ENCODE assay signal across 23 cellular contexts in genomic region chr6:168546173-168546572, GRCh38.
DNase-seq lines count a peak whose midpoint lies in the region; ATAC-seq, FAIRE-seq and TF ChIP-seq lines count a peak whose summit lies in the region.
"Had no signal": no experiment of that assay in that cellular context is flagged by ENCODE, and none has a peak within 500 bp of the region (broad histone marks: within the 10 kb centered on the region; RNA-seq: fewer than 3 reads in every experiment).

No MANE protein-coding gene starts in this region.

- peaks cover 3 to 4% of the 10 kb centered on the region in 2 donors for H3K27me3 Mint-ChIP-seq in T-cell
- H3K27me3 Mint-ChIP-seq: activated CD4-positive, alpha-beta memory T cell treated with anti-CD3 and anti-CD28 coated beads for 36 hours; CD4-positive, CD25-positive, alpha-beta regulatory T cell had no signal

- H3K36me3 ChIP-seq in RWPE2 (ENCODE audit: low read depth) (no peaks in the 10 kb centered on the region), gastrocnemius medialis (no peaks in the 10 kb centered on the region), urinary bladder (ENCODE audit: insufficient read depth) (no peaks in the 10 kb centered on the region)

- TF ChIP-seq CTCF in RWPE2 (IDR thresholded peaks at IDR 0.05; ENCODE audit: poor library complexity, severe bottlenecking): no peak
- no peak for TF ChIP-seq CTCF in foreskin keratinocyte (conservative IDR thresholded peaks at IDR 0.05)
- no peak for TF ChIP-seq CTCF in gastrocnemius medialis (IDR thresholded peaks at IDR 0.05 in 4 of 5, conservative IDR thresholded peaks at IDR 0.05 in 1 of 5)
- TF ChIP-seq CTCF in D721Med (IDR thresholded peaks at IDR 0.05; ENCODE audit: insufficient read depth, missing control alignments): no peak

- POLR2A ChIA-PET in T-cell (lab: Charles Lee): no interaction called here

- no peak overlapping the region for H3K27ac ChIP-seq in RWPE2 (ENCODE audit: poor library complexity, severe bottlenecking)
- H3K27ac ChIP-seq in foreskin keratinocyte: no peak overlapping the region
- H3K27ac ChIP-seq in gastrocnemius medialis: peak overlapping the region; percentile 36 to 51 (median 42)
- peak overlapping the region; percentile 33 for H3K27ac ChIP-seq in urinary bladder (ENCODE audit: low read depth)

- no peak for TF ChIP-seq POLR2A in gastrocnemius medialis (IDR thresholded peaks at IDR 0.05)

- H3K9me3 ChIP-seq in RWPE2 (ENCODE audit: severe bottlenecking) (no peaks in the 10 kb centered on the region), gastrocnemius medialis (no peaks in the 10 kb centered on the region)

- intact Hi-C loops in gastrocnemius medialis (cut with DNase I; ENCODE audit: low total_unique reads): no loop called here

- no peak overlapping the region for H3K27ac Mint-ChIP-seq in T-cell
- H3K27ac Mint-ChIP-seq: activated CD4-positive, alpha-beta memory T cell treated with anti-CD3 and anti-CD28 coated beads for 36 hours; CD4-positive, CD25-positive, alpha-beta regulatory T cell; effector memory CD8-positive, alpha-beta T cell; GM23338; HFFc6 had no signal

- ATAC-seq in RWPE2 (ENCODE audit: low read depth) (0 out of 3 replicates have a peak, but pooled peaks have one; percentile 36), foreskin keratinocyte (peak; percentile 37), gastrocnemius medialis (peak; percentile 63 to 78), T-cell (replicated peaks in 1 of 4) (no peak)
- ATAC-seq: activated CD4-positive, CD25-positive, alpha-beta regulatory T cell treated with anti-CD3 and anti-CD28 coated beads, Interleukin-2, amount 50 U/mL, for 24 hours; effector memory CD8-positive, alpha-beta T cell; GM23338 had no signal

- H3K36me3 Mint-ChIP-seq in T-cell: no peaks in the 10 kb centered on the region
- H3K36me3 Mint-ChIP-seq: activated CD4-positive, alpha-beta memory T cell treated with anti-CD3 and anti-CD28 coated beads for 36 hours; CD4-positive, CD25-positive, alpha-beta regulatory T cell had no signal

- in situ Hi-C loops in gastrocnemius medialis (cut with MboI; ENCODE audit: low sequenced_read_pairs in 4 of 4): no loop called here

- H3K4me3 Mint-ChIP-seq in T-cell: no peak overlapping the region
- H3K4me3 Mint-ChIP-seq: activated CD4-positive, alpha-beta memory T cell treated with anti-CD3 and anti-CD28 coated beads for 36 hours; CD4-positive, CD25-positive, alpha-beta regulatory T cell; effector memory CD8-positive, alpha-beta T cell; GM23338; HFFc6; neural crest cell had no signal

- no peaks in the 10 kb centered on the region for H3K4me1 Mint-ChIP-seq in T-cell
- H3K4me1 Mint-ChIP-seq: CD4-positive, CD25-positive, alpha-beta regulatory T cell had no signal

- CTCF ChIA-PET in T-cell (lab: Charles Lee): no interaction called here

- H3K4me1 ChIP-seq in RWPE2 (ENCODE audit: insufficient read depth, poor library complexity, severe bottlenecking): no peaks in the 10 kb centered on the region
- no peaks in the 10 kb centered on the region for H3K4me1 ChIP-seq in foreskin keratinocyte
- peaks cover 8 to 16% of the 10 kb centered on the region in 2 donors for H3K4me1 ChIP-seq in gastrocnemius medialis
- no peaks in the 10 kb centered on the region for H3K4me1 ChIP-seq in urinary bladder (ENCODE audit: insufficient read depth)

- H3K9me3 Mint-ChIP-seq in T-cell: peaks cover 0 to 4% (median 0%) of the 10 kb centered on the region in 3 donors
- H3K9me3 Mint-ChIP-seq: activated CD4-positive, alpha-beta memory T cell treated with anti-CD3 and anti-CD28 coated beads for 36 hours; effector memory CD8-positive, alpha-beta T cell; GM23338; neural crest cell had no signal

- H3K4me3 ChIP-seq in RWPE2 (ENCODE audit: severe bottlenecking) (no peak overlapping the region), gastrocnemius medialis (no peak overlapping the region), urinary bladder (ENCODE audit: low read depth, low read length) (no peak overlapping the region)
- H3K4me3 ChIP-seq: GM23338, K562 had no signal

- no peak for DNase-seq in RWPE2 (ENCODE audit: low spot score)
- DNase-seq in foreskin keratinocyte: no peak
- DNase-seq in gastrocnemius medialis: peak in 1 of 2 donors; percentile 52
- no peak for DNase-seq in T-cell
- no peak for DNase-seq in HUDEP-2 (lab: John Stamatoyannopoulos, UW; ENCODE audit: unreplicated experiment in 76 of 76)
- no peak for DNase-seq in D721Med (ENCODE audit: insufficient read length, low spot score)
- DNase-seq: activated CD4-positive, alpha-beta memory T cell treated with anti-CD3 and anti-CD28 coated beads for 36 hours; activated effector memory CD4-positive, alpha-beta T cell treated with anti-CD3 and anti-CD28 coated beads, Interleukin-2, amount 50 U/mL, for 16 hours; CD4-positive, CD25-positive, alpha-beta regulatory T cell; effector memory CD8-positive, alpha-beta T cell; HFFc6; NCI-H2081; NCI-H446; NCI-H82; SHP77 treated with DMSO at 0.1 percent for 48 hours; stimulated activated CD8-positive, alpha-beta memory T cell treated with anti-CD3 and anti-CD28 coated beads, Interleukin-4, amount 100 ng/mL, for 48 hours had no signal

- H3K27me3 ChIP-seq in RWPE2 (ENCODE audit: insufficient read depth, poor library complexity, severe bottlenecking): no peaks in the 10 kb centered on the region
- no peaks in the 10 kb centered on the region for H3K27me3 ChIP-seq in foreskin keratinocyte
- H3K27me3 ChIP-seq in gastrocnemius medialis: no peaks in the 10 kb centered on the region

- 95% methylated on average over 5 of the region's 5 CpGs for WGBS in urinary bladder

- FAIRE-seq in D721Med (lab: Jason Lieb, UNC): no peak
- FAIRE-seq: K562, keratinocyte, TTC549 had no signal

Comparison
In these comparisons a context has a peak if more than half of its experiments do, and no peak if none do; other contexts are left out.
1. ATAC-seq: peak in RWPE2 (single experiment), foreskin keratinocyte (single experiment) and gastrocnemius medialis (2 of 2); none in T-cell (0 of 4).
2. H3K27ac ChIP-seq: peak in gastrocnemius medialis (4 of 4) and urinary bladder (single experiment); none in RWPE2 (single experiment) and foreskin keratinocyte (single experiment).